8 cellular contexts compared by ENCODE assay signal in genomic region chr12:91326043-91327027, GRCh38.
A peak's percentile ranks its signal among the peaks of the same experiment; 100 is the strongest.
DNase-seq lines count a peak whose midpoint lies in the region; ATAC-seq and TF ChIP-seq lines count a peak whose summit lies in the region.

No MANE protein-coding gene starts in this region.

- H3K27me3 ChIP-seq in cardiac muscle cell (no peaks in the 10 kb centered on the region), rectal smooth muscle tissue (ENCODE audit: control insufficient read depth, insufficient read depth, low read length) (no peaks in the 10 kb centered on the region)

- intact Hi-C loops in activated naive CD4-positive, alpha-beta T cell treated with anti-CD3 and anti-CD28 coated beads for 36 hours (cut with micrococcal nuclease) = loop anchor here (1.0 to 2.0 kb wide), 5 partner anchors 148 to 381 kb away; no protein-coding TSS in a partner anchor

- H3K4me1 ChIP-seq in cardiac muscle cell (ENCODE audit: low read depth) (peaks cover 5% of the 10 kb centered on the region), rectal smooth muscle tissue (ENCODE audit: control insufficient read depth, insufficient read depth, low read length) (peaks cover 7% of the 10 kb centered on the region)

- no peak overlapping the region for H3K9ac ChIP-seq in rectal smooth muscle tissue (ENCODE audit: low read length)

- no peaks in the 10 kb centered on the region for H3K9me3 ChIP-seq in cardiac muscle cell (ENCODE audit: low read depth)

- no peaks in the 10 kb centered on the region for H3K27me3 Mint-ChIP-seq in activated naive CD4-positive, alpha-beta T cell treated with anti-CD3 and anti-CD28 coated beads for 36 hours (ENCODE audit: low read depth)

- peak; percentile 4 for DNase-seq in activated CD4-positive, CD25-positive, alpha-beta regulatory T cell treated with anti-CD3 and anti-CD28 coated beads, Interleukin-2, amount 50 U/mL, for 16 hours (ENCODE audit: low read depth, low spot score)
- DNase-seq in activated CD4-positive, CD25-positive, alpha-beta regulatory T cell (lab: John Stamatoyannopoulos, UW) = no peak
- DNase-seq in NCI-H460 (ENCODE audit: extremely low read depth, low read depth) = peak; percentile 49
- DNase-seq in activated naive CD4-positive, alpha-beta T cell treated with anti-CD3 and anti-CD28 coated beads for 36 hours = peak; percentile 53
- DNase-seq in cardiac muscle cell (ENCODE audit: low read depth in 1 of 2, low spot score in 1 of 2) = peak; percentile 63 to 83

- H3K27ac ChIP-seq in cardiac muscle cell = no peak overlapping the region
- H3K27ac ChIP-seq in rectal smooth muscle tissue (ENCODE audit: low read depth, low read length) = peak overlapping the region; percentile 45

- H3K36me3 Mint-ChIP-seq in activated naive CD4-positive, alpha-beta T cell treated with anti-CD3 and anti-CD28 coated beads for 36 hours (ENCODE audit: low read depth) = no peaks in the 10 kb centered on the region

- no peaks in the 10 kb centered on the region for H3K9me3 Mint-ChIP-seq in activated naive CD4-positive, alpha-beta T cell treated with anti-CD3 and anti-CD28 coated beads for 36 hours

- H3K4me3 ChIP-seq in cardiac muscle cell = no peak overlapping the region
- H3K4me3 ChIP-seq in rectal smooth muscle tissue (ENCODE audit: low read length) = no peak overlapping the region

- no peak overlapping the region for H3K4me3 Mint-ChIP-seq in activated naive CD4-positive, alpha-beta T cell treated with anti-CD3 and anti-CD28 coated beads for 36 hours

- ATAC-seq in HG02642 (IDR thresholded peaks at IDR 0.05; ENCODE audit: poor library complexity, unreplicated experiment) = peak; percentile 77
- no peak for ATAC-seq in HG02571 (IDR thresholded peaks at IDR 0.05; ENCODE audit: unreplicated experiment)

- H3K36me3 ChIP-seq in cardiac muscle cell = no peaks in the 10 kb centered on the region
- no peaks in the 10 kb centered on the region for H3K36me3 ChIP-seq in rectal smooth muscle tissue (ENCODE audit: control insufficient read depth, insufficient read depth, low read length)

- H3K27ac Mint-ChIP-seq in activated naive CD4-positive, alpha-beta T cell treated with anti-CD3 and anti-CD28 coated beads for 36 hours = no peak overlapping the region

- CTCF ChIA-PET in activated naive CD4-positive, alpha-beta T cell treated with anti-CD3 and anti-CD28 coated beads for 36 hours (lab: Charles Lee) = interaction anchor here (0.6 to 1.8 kb wide), 11 partner anchors 10 to 453 kb away, joined by 3 to 10 read pairs (median 4); no protein-coding TSS in a partner anchor

- TF ChIP-seq CTCF in cardiac muscle cell (IDR thresholded peaks at IDR 0.05; ENCODE audit: low read depth, low read length) = peak; percentile 79

- H3K4me1 Mint-ChIP-seq in activated naive CD4-positive, alpha-beta T cell treated with anti-CD3 and anti-CD28 coated beads for 36 hours (ENCODE audit: low read depth) = no peaks in the 10 kb centered on the region

Comparison
In these comparisons a context has a peak if more than half of its experiments do, and no peak if none do; other contexts are left out.
1. DNase-seq: peak in activated CD4-positive, CD25-positive, alpha-beta regulatory T cell treated with anti-CD3 and anti-CD28 coated beads, Interleukin-2, amount 50 U/mL, for 16 hours (single experiment), NCI-H460 (single experiment), activated naive CD4-positive, alpha-beta T cell treated with anti-CD3 and anti-CD28 coated beads for 36 hours (single experiment) and cardiac muscle cell (2 of 2); none in activated CD4-positive, CD25-positive, alpha-beta regulatory T cell (0 of 4).